In genomic region chr1:20643080-20643479, GRCh38 we compare ENCODE assay signal across 29 cellular contexts. TPM values are rescaled to one million over a fixed set of nuclear protein-coding genes. Genes with fewer than 3 reads are reported as not detected.
"Had no signal": no experiment of that assay in that cellular context is flagged by ENCODE, and none has a peak within 500 bp of the region (broad histone marks: within the 10 kb centered on the region; RNA-seq: fewer than 3 reads in every experiment).

No MANE protein-coding gene starts in this region.

- H3K79me2 ChIP-seq: parathyroid adenoma had no signal

- H3K9me3 Mint-ChIP-seq: naive thymus-derived CD4-positive, alpha-beta T cell; natural killer cell; nephron; stimulated activated effector memory CD8-positive, alpha-beta T cell treated with anti-CD3 and anti-CD28 coated beads, Interleukin-12 subunit alpha, Interleukin-12 subunit beta, amount 100 ng/mL, for 72 hours; stimulated activated naive B cell treated with anti-CD40 and anti-IgM and Interleukin-4, amounts not matched to agents 10 μg/mL and 1 μg/mL and 100 μg/mL, for 72 hours; stimulated activated naive CD8-positive, alpha-beta T cell treated with anti-CD3 and anti-CD28 coated beads, Interleukin-15, Interleukin-2, amounts not matched to agents 100 ng/mL and 50 ng/mL, for 24 hours had no signal

- H3K27ac ChIP-seq: neutrophil, ovary, parathyroid adenoma, psoas muscle, right lobe of liver, sigmoid colon, stomach, thoracic aorta, thyroid gland, tibial nerve, vagina had no signal

- H3K9ac ChIP-seq: parathyroid adenoma had no signal

- H3K36me3 ChIP-seq: ovary had no signal

- ATAC-seq: naive thymus-derived CD4-positive, alpha-beta T cell; natural killer cell; psoas muscle; right cardiac atrium; right lobe of liver; stimulated activated effector memory CD8-positive, alpha-beta T cell treated with anti-CD3 and anti-CD28 coated beads, Interleukin-12 subunit alpha, Interleukin-12 subunit beta, amount 100 ng/mL, for 72 hours; stimulated activated naive B cell treated with anti-CD40 and anti-IgM and Interleukin-4, amounts not matched to agents 10 μg/mL and 1 μg/mL and 100 μg/mL, for 72 hours had no signal

- H3K9me3 ChIP-seq: neutrophil, ovary, psoas muscle, right lobe of liver, sigmoid colon, stomach, thoracic aorta, thyroid gland, tibial nerve, vagina had no signal

- H3K4me1 ChIP-seq: parathyroid adenoma, psoas muscle, right lobe of liver, sigmoid colon, stomach, thyroid gland, tibial nerve, vagina had no signal

- H2AFZ ChIP-seq: parathyroid adenoma had no signal

- H3K4me3 ChIP-seq: ovary, psoas muscle, right lobe of liver, sigmoid colon, stomach, thoracic aorta, thyroid gland, tibial nerve, vagina had no signal

- H3K36me3 Mint-ChIP-seq: natural killer cell had no signal

- H3K4me1 Mint-ChIP-seq: nephron had no signal

- DNase-seq: naive thymus-derived CD4-positive, alpha-beta T cell; natural killer cell; nucleus accumbens; ovary; psoas muscle; right cardiac atrium; sigmoid colon; small intestine; stimulated activated CD4-positive, alpha-beta T cell treated with anti-CD3 and anti-CD28 coated beads, Interleukin-15, amount 100 ng/mL, for 24 hours; stimulated activated CD4-positive, alpha-beta T cell treated with anti-CD3 and anti-CD28 coated beads, Interleukin-2, amount 100 ng/mL, for 24 hours; stimulated activated CD4-positive, alpha-beta T cell treated with anti-CD3 and anti-CD28 coated beads, Interleukin-2, amount 100 ng/mL, for 48 hours; stimulated activated CD4-positive, alpha-beta T cell treated with anti-CD3 and anti-CD28 coated beads, Interleukin-4, amount 100 ng/mL, for 24 hours; stimulated activated naive B cell treated with anti-CD40 and anti-IgM and Interleukin-4, amounts not matched to agents 10 μg/mL and 1 μg/mL and 100 μg/mL, for 72 hours; stimulated activated naive CD4-positive, alpha-beta T cell treated with Interleukin-2 at 50 U/mL for 16 hours; stomach; thyroid gland; trophoblast cell had no signal

- H3K27ac Mint-ChIP-seq: natural killer cell; nephron; progenitor cell of endocrine pancreas; stimulated activated effector memory CD8-positive, alpha-beta T cell treated with anti-CD3 and anti-CD28 coated beads, Interleukin-12 subunit alpha, Interleukin-12 subunit beta, amount 100 ng/mL, for 72 hours; stimulated activated naive B cell treated with anti-CD40 and anti-IgM and Interleukin-4, amounts not matched to agents 10 μg/mL and 1 μg/mL and 100 μg/mL, for 72 hours; stimulated activated naive CD8-positive, alpha-beta T cell treated with anti-CD3 and anti-CD28 coated beads, Interleukin-15, Interleukin-2, amounts not matched to agents 100 ng/mL and 50 ng/mL, for 24 hours had no signal

- H3K27me3 Mint-ChIP-seq: naive thymus-derived CD4-positive, alpha-beta T cell; progenitor cell of endocrine pancreas; stimulated activated naive B cell treated with anti-CD40 and anti-IgM and Interleukin-4, amounts not matched to agents 10 μg/mL and 1 μg/mL and 100 μg/mL, for 72 hours; stimulated activated naive CD8-positive, alpha-beta T cell treated with anti-CD3 and anti-CD28 coated beads, Interleukin-15, Interleukin-2, amounts not matched to agents 100 ng/mL and 50 ng/mL, for 24 hours had no signal

- H3K4me3 Mint-ChIP-seq: naive thymus-derived CD4-positive, alpha-beta T cell; natural killer cell; nephron; stimulated activated effector memory CD8-positive, alpha-beta T cell treated with anti-CD3 and anti-CD28 coated beads, Interleukin-12 subunit alpha, Interleukin-12 subunit beta, amount 100 ng/mL, for 72 hours; stimulated activated naive B cell treated with anti-CD40 and anti-IgM and Interleukin-4, amounts not matched to agents 10 μg/mL and 1 μg/mL and 100 μg/mL, for 72 hours; stimulated activated naive CD8-positive, alpha-beta T cell treated with anti-CD3 and anti-CD28 coated beads, Interleukin-15, Interleukin-2, amounts not matched to agents 100 ng/mL and 50 ng/mL, for 24 hours had no signal

- H3K27me3 ChIP-seq: neutrophil, ovary, right lobe of liver, sigmoid colon, stomach, thyroid gland, tibial nerve, vagina had no signal

RNA-seq across cellular contexts. Expression of gene CDA, which starts 54.2 kb away (rescaled TPM):
- total RNA-seq: progenitor cell of endocrine pancreas, skeletal muscle tissue, temporal lobe had no signal
